36 cellular contexts compared by ENCODE assay signal in the genomic region with DNA sequence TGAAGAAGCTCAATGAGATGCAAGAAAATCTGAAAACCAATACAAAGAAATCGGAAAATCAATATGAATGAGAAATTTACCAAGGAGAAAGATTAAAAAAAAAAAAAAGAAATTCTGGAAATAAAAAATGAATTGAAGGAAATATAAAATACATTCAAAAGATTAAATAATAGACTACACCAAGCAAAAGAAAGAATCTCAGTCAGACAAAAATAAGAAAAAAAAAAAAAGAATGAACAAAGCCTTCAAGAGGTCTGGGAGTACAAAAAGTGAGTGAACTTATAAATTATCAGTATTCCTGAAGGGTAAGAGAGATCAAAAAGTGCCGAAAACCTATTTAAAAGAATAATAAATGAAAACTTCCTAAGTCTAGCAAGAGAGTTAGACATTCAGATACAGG.
"Had no signal": no experiment of that assay in that cellular context is flagged by ENCODE, and none has a peak within 500 bp of the region (broad histone marks: within the 10 kb centered on the region; RNA-seq: fewer than 3 reads in every experiment).

No MANE protein-coding gene starts in this region.

- H3K4me3 Mint-ChIP-seq: activated B cell treated with CpG ODN at 0.5 μM for 24 hours; activated CD4-positive, alpha-beta memory T cell treated with anti-CD3 and anti-CD28 coated beads for 36 hours; activated CD4-positive, alpha-beta T cell treated with anti-CD3 and anti-CD28 coated beads, Interleukin-2, amount 10 ng/mL, durations not matched to agents 24 days and 14 days; activated CD8-positive, alpha-beta T cell treated with anti-CD3 and anti-CD28 coated beads for 36 hours; activated naive CD4-positive, alpha-beta T cell treated with anti-CD3 and anti-CD28 coated beads for 36 hours; activated naive CD8-positive, alpha-beta T cell treated with anti-CD3 and anti-CD28 coated beads for 36 hours; activated T-cell treated with anti-CD3 and anti-CD28 coated beads, Interleukin-2, amount 50 U/mL, for 4 hours; activated T-cell treated with anti-CD3 and anti-CD28 coated beads, Interleukin-2, amount 50 U/mL, for 72 hours; activated T-helper 1 cell treated with anti-CD3 and anti-CD28 coated beads, Interleukin-12 subunit alpha, Interleukin-12 subunit beta, Interleukin-2, Interleukin-4 antibody, amounts not matched to agents 30 ng/mL and 10 ng/mL and 1 ng/mL, durations not matched to agents 14 hours and 24 hours and 36 hours; activated T-helper 17 cell treated with anti-CD3 and anti-CD28 coated beads, Interleukin-2, amount 50 U/mL, for 72 hours; T-helper 2 cell treated with Interferon-gamma antibody and Interleukin-4, amounts not matched to agents 5 μg/mL and 100 μg/mL, for 36 hours had no signal

- H3K27ac ChIP-seq: adrenal gland, body of pancreas, brain microvascular endothelial cell, breast epithelium, VCaP had no signal

- H3K27ac Mint-ChIP-seq: activated B cell treated with CpG ODN at 0.5 μM for 24 hours; activated CD4-positive, alpha-beta memory T cell treated with anti-CD3 and anti-CD28 coated beads for 36 hours; activated CD4-positive, alpha-beta T cell treated with anti-CD3 and anti-CD28 coated beads, Interleukin-2, amount 10 ng/mL, durations not matched to agents 24 days and 14 days; activated CD8-positive, alpha-beta T cell treated with anti-CD3 and anti-CD28 coated beads for 36 hours; activated naive CD4-positive, alpha-beta T cell treated with anti-CD3 and anti-CD28 coated beads for 36 hours; activated naive CD4-positive, alpha-beta T cell treated with anti-CD3 and anti-CD28 coated beads, Interleukin-2, amount 50 U/mL, for 72 hours; activated naive CD8-positive, alpha-beta T cell treated with anti-CD3 and anti-CD28 coated beads for 36 hours; activated T-cell treated with anti-CD3 and anti-CD28 coated beads, Interleukin-2, amount 50 U/mL, for 72 hours; activated T-helper 1 cell treated with anti-CD3 and anti-CD28 coated beads, Interleukin-12 subunit alpha, Interleukin-12 subunit beta, Interleukin-2, Interleukin-4 antibody, amounts not matched to agents 30 ng/mL and 10 ng/mL and 1 ng/mL, durations not matched to agents 14 hours and 24 hours and 36 hours; activated T-helper 17 cell treated with anti-CD3 and anti-CD28 coated beads, Interleukin-2, amount 50 U/mL, for 72 hours; T-helper 2 cell treated with Interferon-gamma antibody and Interleukin-4, amounts not matched to agents 5 μg/mL and 100 μg/mL, for 36 hours had no signal

- H3K27me3 Mint-ChIP-seq: activated B cell treated with CpG ODN at 0.5 μM for 24 hours; activated CD4-positive, alpha-beta memory T cell treated with anti-CD3 and anti-CD28 coated beads for 36 hours; activated CD4-positive, alpha-beta T cell treated with anti-CD3 and anti-CD28 coated beads, Interleukin-2, amount 10 ng/mL, durations not matched to agents 24 days and 14 days; activated CD8-positive, alpha-beta T cell treated with anti-CD3 and anti-CD28 coated beads for 36 hours; activated naive CD8-positive, alpha-beta T cell treated with anti-CD3 and anti-CD28 coated beads for 36 hours; activated T-helper 17 cell treated with anti-CD3 and anti-CD28 coated beads, Interleukin-2, amount 50 U/mL, for 72 hours had no signal

- FAIRE-seq: astrocyte, colon, TTC549 had no signal

- H3K4me1 Mint-ChIP-seq: activated B cell treated with CpG ODN at 0.5 μM for 24 hours; activated CD4-positive, alpha-beta T cell treated with anti-CD3 and anti-CD28 coated beads, Interleukin-2, amount 10 ng/mL, durations not matched to agents 24 days and 14 days; activated naive CD8-positive, alpha-beta T cell treated with anti-CD3 and anti-CD28 coated beads for 36 hours; activated T-helper 17 cell treated with anti-CD3 and anti-CD28 coated beads, Interleukin-2, amount 50 U/mL, for 72 hours had no signal

- H3K9me3 ChIP-seq: body of pancreas had no signal

- DNase-seq: activated B cell treated with CpG ODN at 0.5 μM for 24 hours; activated CD4-positive, alpha-beta memory T cell treated with anti-CD3 and anti-CD28 coated beads for 36 hours; activated CD4-positive, alpha-beta T cell treated with anti-CD3 and anti-CD28 coated beads for 4 hours; activated CD4-positive, alpha-beta T cell treated with anti-CD3 and anti-CD28 coated beads, Interleukin-2, amount 10 ng/mL, durations not matched to agents 24 days and 14 days; activated CD4-positive, alpha-beta T cell treated with anti-CD3 and anti-CD28 coated beads, Interleukin-2, amount 50 U/mL, for 1 hour; activated CD4-positive, alpha-beta T cell treated with anti-CD3 and anti-CD28 coated beads, Interleukin-2, amount 50 U/mL, for 4 hours; activated CD4-positive, CD25-positive, alpha-beta regulatory T cell treated with anti-CD3 and anti-CD28 coated beads, Interleukin-2, amount 50 U/mL, for 72 hours; activated CD8-positive, alpha-beta memory T cell treated with anti-CD3 and anti-CD28 coated beads, Interleukin-2, amount 50 U/mL, for 4 hours; activated CD8-positive, alpha-beta T cell treated with anti-CD3 and anti-CD28 coated beads for 36 hours; activated effector memory CD4-positive, alpha-beta T cell treated with anti-CD3 and anti-CD28 coated beads, Interleukin-2, amount 50 U/mL, for 16 hours; activated gamma-delta T cell treated with Interleukin-2 at 50 U/mL for 16 hours; activated naive CD4-positive, alpha-beta T cell; activated naive CD4-positive, alpha-beta T cell treated with anti-CD3 and anti-CD28 coated beads for 36 hours; activated naive CD4-positive, alpha-beta T cell treated with anti-CD3 and anti-CD28 coated beads, Interleukin-2, amount 50 U/mL, for 16 hours; activated naive CD8-positive, alpha-beta T cell treated with anti-CD3 and anti-CD28 coated beads for 36 hours; activated T-cell treated with anti-CD3 and anti-CD28 coated beads for 4 hours; activated T-cell treated with anti-CD3 and anti-CD28 coated beads, Interleukin-2, amount 50 U/mL, for 1 hour; activated T-cell treated with anti-CD3 and anti-CD28 coated beads, Interleukin-2, amount 50 U/mL, for 4 hours; activated T-cell treated with anti-CD3 and anti-CD28 coated beads, Interleukin-2, amount 50 U/mL, for 72 hours; adrenal gland; amniotic stem cell; aorta; body of pancreas; brain microvascular endothelial cell; central memory CD4-positive, alpha-beta T cell; T-helper 2 cell; T-helper 9 cell had no signal

- H3K4me3 ChIP-seq: adrenal gland, body of pancreas, breast epithelium had no signal

- ATAC-seq: activated CD8-positive, alpha-beta T cell treated with anti-CD3 and anti-CD28 coated beads for 36 hours; activated naive CD4-positive, alpha-beta T cell treated with anti-CD3 and anti-CD28 coated beads, Interleukin-2, amount 50 U/mL, for 72 hours; activated T-cell treated with anti-CD3 and anti-CD28 coated beads, Interleukin-2, amount 50 U/mL, for 4 hours; activated T-cell treated with anti-CD3 and anti-CD28 coated beads, Interleukin-2, amount 50 U/mL, for 72 hours; activated T-helper 17 cell treated with anti-CD3 and anti-CD28 coated beads, Interleukin-2, amount 50 U/mL, for 72 hours; body of pancreas had no signal

- H3K4me1 ChIP-seq: adrenal gland, body of pancreas, breast epithelium had no signal
